In genomic region chr18:55307505-55307904, GRCh38 we compare ENCODE assay signal across 13 cellular contexts.
A peak's percentile ranks its signal among the peaks of the same experiment; 100 is the strongest.
DNase-seq lines count a peak whose midpoint lies in the region; ATAC-seq, FAIRE-seq and TF ChIP-seq lines count a peak whose summit lies in the region.
"Had no signal": no experiment of that assay in that cellular context is flagged by ENCODE, and none has a peak within 500 bp of the region (broad histone marks: within the 10 kb centered on the region; RNA-seq: fewer than 3 reads in every experiment).

No MANE protein-coding gene starts in this region.

- no peak for FAIRE-seq in RCC 7860 (lab: Jason Lieb, UNC)
- FAIRE-seq: bronchial epithelial cell had no signal

- H3K27me3 Mint-ChIP-seq in IgD-negative memory B cell = no peaks in the 10 kb centered on the region
- no peaks in the 10 kb centered on the region for H3K27me3 Mint-ChIP-seq in T-helper 17 cell

- ATAC-seq in GM18498 (IDR thresholded peaks at IDR 0.05; ENCODE audit: unreplicated experiment) = peak; percentile 67
- peak; percentile 64 for ATAC-seq in GM19397 (IDR thresholded peaks at IDR 0.05; ENCODE audit: unreplicated experiment)
- ATAC-seq in HG02885 (IDR thresholded peaks at IDR 0.05; ENCODE audit: poor library complexity, unreplicated experiment) = peak; percentile 55
- no peak for ATAC-seq in T-helper 17 cell
- no peak for ATAC-seq in GM21825 (IDR thresholded peaks at IDR 0.05; ENCODE audit: unreplicated experiment)
- no peak for ATAC-seq in SK-N-SH treated with all-trans-retinoic acid at 6 μM for 48 hours
- ATAC-seq: sciatic nerve had no signal

- no peak for DNase-seq in T-helper 17 cell
- DNase-seq in RCC 7860 (ENCODE audit: low spot score) = no peak
- DNase-seq: AML-193, Peyer's patch, T1000 had no signal

- no peaks in the 10 kb centered on the region for H3K9me3 ChIP-seq in T-helper 17 cell (ENCODE audit: control insufficient read depth, low read length, poor library complexity, severe bottlenecking)
- H3K9me3 ChIP-seq: Peyer's patch had no signal

- peak overlapping the region; percentile 45 to 83 (median 62) for H3K4me3 Mint-ChIP-seq in IgD-negative memory B cell
- no peak overlapping the region for H3K4me3 Mint-ChIP-seq in T-helper 17 cell

- peaks cover 0 to 1% (median 0%) of the 10 kb centered on the region in 3 donors for H3K9me3 Mint-ChIP-seq in IgD-negative memory B cell

- H3K27ac Mint-ChIP-seq in IgD-negative memory B cell (peak overlapping the region; percentile 21 to 84 (median 55)), T-helper 17 cell (no peak overlapping the region)

- H3K36me3 Mint-ChIP-seq in IgD-negative memory B cell (peaks cover 4% of the 10 kb centered on the region), T-helper 17 cell (ENCODE audit: low read depth) (no peaks in the 10 kb centered on the region)

- H3K4me1 Mint-ChIP-seq in IgD-negative memory B cell (peaks cover 67 to 81% (median 80%) of the 10 kb centered on the region in 3 donors), T-helper 17 cell (no peaks in the 10 kb centered on the region)

TF ChIP-seq in SK-N-SH treated with all-trans-retinoic acid at 6 μM for 48 hours, 23 proteins besides CTCF, POLR2A, EP300 and RAD21:
- no peak for TF ChIP-seq ZNF8 (CRISPR knock-in tag; IDR thresholded peaks at IDR 0.05)
- no peak for TF ChIP-seq PATZ1 (CRISPR knock-in tag; IDR thresholded peaks at IDR 0.05; ENCODE audit: borderline replicate concordance)
- no peak for TF ChIP-seq ZNF565 (CRISPR knock-in tag; conservative IDR thresholded peaks at IDR 0.05; ENCODE audit: low read depth)
- no peak for TF ChIP-seq SNAI2 (CRISPR knock-in tag; IDR thresholded peaks at IDR 0.05)
- no peak for TF ChIP-seq CSDC2 (CRISPR knock-in tag; IDR thresholded peaks at IDR 0.05)
- TF ChIP-seq PPARA (CRISPR knock-in tag; IDR thresholded peaks at IDR 0.05; ENCODE audit: borderline replicate concordance) = no peak
- no peak for TF ChIP-seq ARNTL (CRISPR knock-in tag; IDR thresholded peaks at IDR 0.05; ENCODE audit: borderline replicate concordance, low read depth)
- TF ChIP-seq ESRRG (CRISPR knock-in tag; IDR thresholded peaks at IDR 0.05) = no peak
- no peak for TF ChIP-seq ZNF70 (CRISPR knock-in tag; IDR thresholded peaks at IDR 0.05)
- TF ChIP-seq ISL1 (CRISPR knock-in tag; IDR thresholded peaks at IDR 0.05) = no peak
- TF ChIP-seq ZC3H10 (CRISPR knock-in tag; IDR thresholded peaks at IDR 0.05) = no peak
- no peak for TF ChIP-seq TOX (CRISPR knock-in tag; IDR thresholded peaks at IDR 0.05; ENCODE audit: borderline replicate concordance)
- TF ChIP-seq RARB (CRISPR knock-in tag; IDR thresholded peaks at IDR 0.05) = no peak
- TF ChIP-seq CSRNP3 (CRISPR knock-in tag; IDR thresholded peaks at IDR 0.05) = no peak

Comparison
In these comparisons a context has a peak if more than half of its experiments do, and no peak if none do; other contexts are left out.
1. ATAC-seq: peak in GM18498 (single experiment), GM19397 (single experiment) and HG02885 (single experiment); none in T-helper 17 cell (single experiment), GM21825 (single experiment) and SK-N-SH treated with all-trans-retinoic acid at 6 μM for 48 hours (single experiment).